1 cellular context compared by ENCODE assay signal in genomic region chr4:48078862-48079655, GRCh38.
TF ChIP-seq lines count a peak whose summit lies in the region.

No MANE protein-coding gene starts in this region.

TF ChIP-seq in K562, 482 proteins besides CTCF, POLR2A, EP300 and RAD21 (continued from another document):
- TF ChIP-seq E2F4 (CRISPR knock-in tag; IDR thresholded peaks at IDR 0.05; ENCODE audit: low read depth) (no peak), NFIC (IDR thresholded peaks at IDR 0.05) (peak; percentile 24; the same call in 1 of the 2 replicates), BHLHE40 (IDR thresholded peaks at IDR 0.05; ENCODE audit: low read length) (no peak), ASH1L (IDR thresholded peaks at IDR 0.05; ENCODE audit: borderline replicate concordance, low read depth, partially characterized antibody) (no peak), IRF2 (CRISPR knock-in tag; IDR thresholded peaks at IDR 0.05) (no peak), ZBED1 (IDR thresholded peaks at IDR 0.05) (no peak), ZNF347 (CRISPR knock-in tag; IDR thresholded peaks at IDR 0.05; ENCODE audit: low read depth) (no peak)
